ENCODE assay signal across 1 cellular context in genomic region chr17:16353702-16354174, GRCh38.
A peak's percentile ranks its signal among the peaks of the same experiment; 100 is the strongest.
TF ChIP-seq lines count a peak whose summit lies in the region.

No MANE protein-coding gene starts in this region.

TF ChIP-seq in HEK293, 187 proteins besides CTCF, POLR2A, EP300 and RAD21 (continued from another document):
- peak; percentile 25; the same call in 1 of the 2 replicates for TF ChIP-seq ZBTB20 (tag by site-specific recombination; IDR thresholded peaks at IDR 0.05)
- TF ChIP-seq ZNF24 (tag by site-specific recombination; IDR thresholded peaks at IDR 0.05): 0 out of 2 replicates have a peak, but pooled peaks have one; percentile 44
- TF ChIP-seq ZNF211 (tag by site-specific recombination; IDR thresholded peaks at IDR 0.05; ENCODE audit: low read depth): no peak
- 0 out of 2 replicates have a peak, but pooled peaks have one; percentile 35 for TF ChIP-seq HIC1 (tag by site-specific recombination; IDR thresholded peaks at IDR 0.05)
- peak; percentile 91 for TF ChIP-seq ZNF335 (tag by site-specific recombination; conservative IDR thresholded peaks at IDR 0.05)
- TF ChIP-seq, protein P1, sequence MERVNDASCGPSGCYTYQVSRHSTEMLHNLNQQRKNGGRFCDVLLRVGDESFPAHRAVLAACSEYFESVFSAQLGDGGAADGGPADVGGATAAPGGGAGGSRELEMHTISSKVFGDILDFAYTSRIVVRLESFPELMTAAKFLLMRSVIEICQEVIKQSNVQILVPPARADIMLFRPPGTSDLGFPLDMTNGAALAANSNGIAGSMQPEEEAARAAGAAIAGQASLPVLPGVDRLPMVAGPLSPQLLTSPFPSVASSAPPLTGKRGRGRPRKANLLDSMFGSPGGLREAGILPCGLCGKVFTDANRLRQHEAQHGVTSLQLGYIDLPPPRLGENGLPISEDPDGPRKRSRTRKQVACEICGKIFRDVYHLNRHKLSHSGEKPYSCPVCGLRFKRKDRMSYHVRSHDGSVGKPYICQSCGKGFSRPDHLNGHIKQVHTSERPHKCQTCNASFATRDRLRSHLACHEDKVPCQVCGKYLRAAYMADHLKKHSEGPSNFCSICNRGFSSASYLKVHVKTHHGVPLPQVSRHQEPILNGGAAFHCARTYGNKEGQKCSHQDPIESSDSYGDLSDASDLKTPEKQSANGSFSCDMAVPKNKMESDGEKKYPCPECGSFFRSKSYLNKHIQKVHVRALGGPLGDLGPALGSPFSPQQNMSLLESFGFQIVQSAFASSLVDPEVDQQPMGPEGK (tag by site-specific recombination; IDR thresholded peaks at IDR 0.05): 0 out of 2 replicates have a peak, but pooled peaks have one; percentile 33
- TF ChIP-seq TRIM28 (IDR thresholded peaks at IDR 0.05; ENCODE audit: borderline replicate concordance, low read length): peak; percentile 32; the same call in 1 of the 2 replicates
- no peak for TF ChIP-seq ZNF354C (tag by site-specific recombination; IDR thresholded peaks at IDR 0.05; ENCODE audit: borderline replicate concordance, low read depth)
- 0 out of 2 replicates have a peak, but pooled peaks have one; percentile 31 for TF ChIP-seq ZNF561 (tag by site-specific recombination; IDR thresholded peaks at IDR 0.05; ENCODE audit: borderline replicate concordance)
